1 cellular context compared by ENCODE assay signal in the genomic region with DNA sequence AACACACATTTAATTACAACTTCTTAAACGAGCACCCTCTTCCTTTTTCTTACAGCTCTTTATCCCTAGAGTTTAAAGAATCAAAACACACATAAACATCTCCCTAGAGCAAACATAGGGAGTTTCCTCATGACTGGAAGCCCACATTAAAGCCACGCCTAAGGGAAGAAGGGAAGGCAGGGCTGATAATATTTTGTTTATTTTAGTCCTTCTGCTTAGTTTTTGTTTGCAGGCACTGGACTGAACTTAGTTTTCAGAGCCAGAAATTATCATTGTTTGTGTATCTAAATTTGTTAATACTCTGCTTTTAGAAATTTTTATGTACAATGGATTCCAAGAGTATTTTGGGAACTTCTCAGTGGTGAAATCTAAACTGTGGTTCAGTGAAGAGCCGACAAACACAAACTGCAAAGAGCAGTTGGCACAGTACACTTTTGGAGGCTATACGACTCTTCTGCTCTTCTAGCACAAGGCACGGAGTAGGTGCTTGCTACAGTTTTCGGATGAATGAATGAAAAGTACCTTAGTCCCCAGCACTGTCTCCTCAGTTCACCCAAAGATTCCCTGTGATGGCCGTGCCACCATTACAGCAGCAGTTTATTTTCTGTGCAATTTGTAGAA.
TF ChIP-seq lines count a peak whose summit lies in the region.

No MANE protein-coding gene starts in this region.

TF ChIP-seq in IMR-90, 13 proteins besides CTCF, POLR2A, EP300 and RAD21:
- TF ChIP-seq SMC3 (IDR thresholded peaks at IDR 0.05; ENCODE audit: low read depth, low read length) (no peak), NFE2L2 (IDR thresholded peaks at IDR 0.05; ENCODE audit: low read depth, low read length) (no peak), MAZ (IDR thresholded peaks at IDR 0.05; ENCODE audit: borderline replicate concordance, low read depth, low read length) (no peak)
- TF ChIP-seq, protein P1, sequence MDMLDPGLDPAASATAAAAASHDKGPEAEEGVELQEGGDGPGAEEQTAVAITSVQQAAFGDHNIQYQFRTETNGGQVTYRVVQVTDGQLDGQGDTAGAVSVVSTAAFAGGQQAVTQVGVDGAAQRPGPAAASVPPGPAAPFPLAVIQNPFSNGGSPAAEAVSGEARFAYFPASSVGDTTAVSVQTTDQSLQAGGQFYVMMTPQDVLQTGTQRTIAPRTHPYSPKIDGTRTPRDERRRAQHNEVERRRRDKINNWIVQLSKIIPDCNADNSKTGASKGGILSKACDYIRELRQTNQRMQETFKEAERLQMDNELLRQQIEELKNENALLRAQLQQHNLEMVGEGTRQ (IDR thresholded peaks at IDR 0.05; ENCODE audit: low read depth, low read length): no peak
